11 cellular contexts compared by ENCODE assay signal in genomic region chr20:38423541-38423940, GRCh38.
"Had no signal": no experiment of that assay in that cellular context is flagged by ENCODE, and none has a peak within 500 bp of the region (broad histone marks: within the 10 kb centered on the region; RNA-seq: fewer than 3 reads in every experiment).

No MANE protein-coding gene starts in this region.

- H3K27ac Mint-ChIP-seq: activated T-helper 2 cell treated with anti-CD3 and anti-CD28 coated beads, Interferon-gamma antibody, Interleukin-2, Interleukin-4, amounts not matched to agents 10 μg/mL and 5 μg/mL and 100 μg/mL, durations not matched to agents 14 hours and 24 hours and 36 hours; nephron had no signal

- H3K9me3 Mint-ChIP-seq: activated T-helper 2 cell treated with anti-CD3 and anti-CD28 coated beads, Interferon-gamma antibody, Interleukin-2, Interleukin-4, amounts not matched to agents 10 μg/mL and 5 μg/mL and 100 μg/mL, durations not matched to agents 14 hours and 24 hours and 36 hours; nephron had no signal

- H3K4me3 Mint-ChIP-seq: nephron had no signal

- H3K27ac ChIP-seq: heart left ventricle, prostate gland, thyroid gland had no signal

- ATAC-seq: heart left ventricle, right cardiac atrium had no signal

- H3K27me3 ChIP-seq: heart left ventricle, thyroid gland had no signal

- DNase-seq: dermis blood vessel endothelial cell; heart left ventricle; right cardiac atrium; small intestine; stimulated activated CD4-positive, alpha-beta T cell treated with anti-CD3 and anti-CD28 coated beads, Interleukin-4, amount 100 ng/mL, for 4 hours; stimulated activated CD8-positive, alpha-beta memory T cell treated with anti-CD3 and anti-CD28 coated beads, Interleukin-4, amount 100 ng/mL, for 48 hours; T-helper 9 cell; thyroid gland had no signal

- H3K4me3 ChIP-seq: heart left ventricle, prostate gland, thyroid gland had no signal
